Comparison of ENCODE assay signal across 17 cellular contexts in the genomic region with DNA sequence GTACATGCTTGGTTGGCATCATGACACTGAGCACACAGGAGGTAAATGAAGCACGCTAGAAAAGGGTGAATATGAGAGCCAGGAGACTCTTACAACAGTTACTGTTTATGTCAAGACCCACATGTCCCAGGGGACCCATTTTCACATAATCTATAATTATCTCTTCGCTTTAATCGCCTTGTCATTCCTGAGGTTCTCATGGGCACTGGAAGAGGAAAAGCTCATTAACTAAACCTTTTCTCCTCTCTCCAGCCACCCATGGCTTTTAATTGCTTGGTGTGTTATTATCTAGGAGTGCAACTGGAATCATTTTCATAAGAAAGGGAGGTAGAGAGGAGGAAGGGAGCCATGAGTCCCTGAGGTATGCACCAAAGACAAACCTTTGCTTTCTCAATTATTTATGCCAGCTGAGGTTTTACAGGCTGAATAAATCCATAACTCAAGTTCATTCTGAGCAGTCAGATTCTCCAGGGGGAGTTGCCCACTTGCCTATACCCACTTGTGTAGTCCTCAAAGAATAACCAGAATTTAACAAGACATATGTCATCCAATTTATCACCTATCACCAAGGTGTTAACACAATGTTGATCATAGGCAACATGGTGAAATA.
DNase-seq lines count a peak whose midpoint lies in the region; ATAC-seq and TF ChIP-seq lines count a peak whose summit lies in the region.
"Had no signal": no experiment of that assay in that cellular context is flagged by ENCODE, and none has a peak within 500 bp of the region (broad histone marks: within the 10 kb centered on the region; RNA-seq: fewer than 3 reads in every experiment).

No MANE protein-coding gene starts in this region.

- peaks cover 42% of the 10 kb centered on the region for H3K36me3 Mint-ChIP-seq in activated naive CD8-positive, alpha-beta T cell treated with anti-CD3 and anti-CD28 coated beads, Interleukin-2, amount 50 U/mL, for 24 hours (ENCODE audit: low read depth)
- peaks cover 59% of the 10 kb centered on the region for H3K36me3 Mint-ChIP-seq in activated naive CD8-positive, alpha-beta T cell treated with anti-CD3 and anti-CD28 coated beads for 36 hours
- H3K36me3 Mint-ChIP-seq in stimulated activated naive B cell treated with anti-CD40 and anti-IgM and Interleukin-4, amounts not matched to agents 10 μg/mL and 1 μg/mL and 100 μg/mL, for 72 hours = peaks cover 35 to 43% of the 10 kb centered on the region in 2 donors

- CTCF ChIA-PET in Panc1 (lab: Charles Lee) = no interaction called here

- no peaks in the 10 kb centered on the region for H3K4me1 ChIP-seq in Panc1 (ENCODE audit: control insufficient read depth, insufficient read depth, low read length)
- H3K4me1 ChIP-seq: colonic mucosa, upper lobe of right lung had no signal

- BruUV-seq in Panc1 (replicated peaks; lab: Mats Ljungman, UMichigan) = no TSS peak

- H3K27me3 ChIP-seq in Panc1 (ENCODE audit: control insufficient read depth, insufficient read depth, low read length) = no peaks in the 10 kb centered on the region
- H3K27me3 ChIP-seq: colonic mucosa, pancreas, upper lobe of right lung had no signal

- no peak for ATAC-seq in activated naive CD8-positive, alpha-beta T cell treated with anti-CD3 and anti-CD28 coated beads, Interleukin-2, amount 50 U/mL, for 24 hours
- ATAC-seq in Panc1 (no peak), GM18517 (IDR thresholded peaks at IDR 0.05; ENCODE audit: unreplicated experiment) (no peak), SK-N-SH treated with all-trans-retinoic acid at 6 μM for 48 hours (no peak)
- peak; percentile 60 to 64 for ATAC-seq in stimulated activated naive B cell treated with anti-CD40 and anti-IgM and Interleukin-4, amounts not matched to agents 10 μg/mL and 1 μg/mL and 100 μg/mL, for 72 hours (replicated peaks)
- ATAC-seq: HCT116, pancreas, upper lobe of right lung had no signal

- no peak overlapping the region for H3K4me3 ChIP-seq in Panc1 (ENCODE audit: low read depth in 2 of 2, low read length in 2 of 2)
- H3K4me3 ChIP-seq: colonic mucosa, lung, pancreas, upper lobe of right lung had no signal

- in situ Hi-C loops in Panc1 (cut with HindIII; ENCODE audit: low pct_unique_long_range_greater_than_20kb, low sequenced_read_pairs) = no loop called here

- POLR2A ChIA-PET in Panc1 (lab: Charles Lee) = no interaction called here

- no peak overlapping the region for H3K27ac ChIP-seq in Panc1 (ENCODE audit: low read length)
- H3K27ac ChIP-seq: colonic mucosa, pancreas, upper lobe of right lung had no signal

- H3K4me1 Mint-ChIP-seq in activated naive CD8-positive, alpha-beta T cell treated with anti-CD3 and anti-CD28 coated beads, Interleukin-2, amount 50 U/mL, for 24 hours = peaks cover 5% of the 10 kb centered on the region
- H3K4me1 Mint-ChIP-seq in activated naive CD8-positive, alpha-beta T cell treated with anti-CD3 and anti-CD28 coated beads for 36 hours = peaks cover 10% of the 10 kb centered on the region
- peaks cover 17 to 19% of the 10 kb centered on the region in 2 donors for H3K4me1 Mint-ChIP-seq in stimulated activated naive B cell treated with anti-CD40 and anti-IgM and Interleukin-4, amounts not matched to agents 10 μg/mL and 1 μg/mL and 100 μg/mL, for 72 hours

- no peak for DNase-seq in activated naive CD8-positive, alpha-beta T cell treated with anti-CD3 and anti-CD28 coated beads, Interleukin-2, amount 50 U/mL, for 24 hours
- no peak for DNase-seq in activated naive CD8-positive, alpha-beta T cell treated with anti-CD3 and anti-CD28 coated beads for 36 hours
- DNase-seq in NCI-H2081 (lab: John Stamatoyannopoulos, UW) = peak; percentile 79 to 86
- DNase-seq in Panc1 (ENCODE audit: low read depth, low spot score) = no peak
- no peak for DNase-seq in stimulated activated naive B cell treated with anti-CD40 and anti-IgM and Interleukin-4, amounts not matched to agents 10 μg/mL and 1 μg/mL and 100 μg/mL, for 72 hours
- no peak for DNase-seq in activated CD4-positive, CD25-positive, alpha-beta regulatory T cell (lab: John Stamatoyannopoulos, UW)
- DNase-seq: 8988T; activated CD8-positive, alpha-beta memory T cell treated with anti-CD3 and anti-CD28 coated beads, Interleukin-2, amount 50 U/mL, for 4 hours; colonic mucosa; NCI-H510A treated with DMSO at 0.1 percent for 48 hours; pancreas; SHP77; upper lobe of right lung had no signal

- H3K9me3 Mint-ChIP-seq in activated naive CD8-positive, alpha-beta T cell treated with anti-CD3 and anti-CD28 coated beads, Interleukin-2, amount 50 U/mL, for 24 hours = peaks cover 15% of the 10 kb centered on the region
- H3K9me3 Mint-ChIP-seq in activated naive CD8-positive, alpha-beta T cell treated with anti-CD3 and anti-CD28 coated beads for 36 hours = peaks cover 15% of the 10 kb centered on the region
- peaks cover 8 to 9% of the 10 kb centered on the region in 2 donors for H3K9me3 Mint-ChIP-seq in stimulated activated naive B cell treated with anti-CD40 and anti-IgM and Interleukin-4, amounts not matched to agents 10 μg/mL and 1 μg/mL and 100 μg/mL, for 72 hours

- no peak overlapping the region for H3K4me3 Mint-ChIP-seq in activated naive CD8-positive, alpha-beta T cell treated with anti-CD3 and anti-CD28 coated beads, Interleukin-2, amount 50 U/mL, for 24 hours
- H3K4me3 Mint-ChIP-seq in activated naive CD8-positive, alpha-beta T cell treated with anti-CD3 and anti-CD28 coated beads for 36 hours = no peak overlapping the region
- H3K4me3 Mint-ChIP-seq in stimulated activated naive B cell treated with anti-CD40 and anti-IgM and Interleukin-4, amounts not matched to agents 10 μg/mL and 1 μg/mL and 100 μg/mL, for 72 hours = no peak overlapping the region

- no peaks in the 10 kb centered on the region for H3K9me3 ChIP-seq in Panc1 (ENCODE audit: control insufficient read depth, insufficient read depth, low read depth, low read length)
- H3K9me3 ChIP-seq: colonic mucosa, pancreas, upper lobe of right lung had no signal

- H3K27me3 Mint-ChIP-seq in activated naive CD8-positive, alpha-beta T cell treated with anti-CD3 and anti-CD28 coated beads, Interleukin-2, amount 50 U/mL, for 24 hours = no peaks in the 10 kb centered on the region
- no peaks in the 10 kb centered on the region for H3K27me3 Mint-ChIP-seq in activated naive CD8-positive, alpha-beta T cell treated with anti-CD3 and anti-CD28 coated beads for 36 hours
- no peaks in the 10 kb centered on the region for H3K27me3 Mint-ChIP-seq in stimulated activated naive B cell treated with anti-CD40 and anti-IgM and Interleukin-4, amounts not matched to agents 10 μg/mL and 1 μg/mL and 100 μg/mL, for 72 hours

- intact Hi-C loops in Panc1 (cut with micrococcal nuclease; ENCODE audit: unreplicated experiment) = no loop called here

- peak overlapping the region; percentile 55 for H3K27ac Mint-ChIP-seq in activated naive CD8-positive, alpha-beta T cell treated with anti-CD3 and anti-CD28 coated beads, Interleukin-2, amount 50 U/mL, for 24 hours
- H3K27ac Mint-ChIP-seq in activated naive CD8-positive, alpha-beta T cell treated with anti-CD3 and anti-CD28 coated beads for 36 hours = no peak overlapping the region
- no peak overlapping the region for H3K27ac Mint-ChIP-seq in stimulated activated naive B cell treated with anti-CD40 and anti-IgM and Interleukin-4, amounts not matched to agents 10 μg/mL and 1 μg/mL and 100 μg/mL, for 72 hours

- no peaks in the 10 kb centered on the region for H3K36me3 ChIP-seq in Panc1 (ENCODE audit: control insufficient read depth, insufficient read depth, low read length)
- H3K36me3 ChIP-seq: colonic mucosa, pancreas, upper lobe of right lung had no signal

- TF ChIP-seq CTCF in Panc1 (IDR thresholded peaks at IDR 0.05) = peak; percentile 3; the same call in 1 of the 2 replicates

TF ChIP-seq in SK-N-SH treated with all-trans-retinoic acid at 6 μM for 48 hours, 23 proteins besides CTCF, POLR2A, EP300 and RAD21:
- TF ChIP-seq CSDC2 (CRISPR knock-in tag; IDR thresholded peaks at IDR 0.05) = no peak
TF ChIP-seq in SK-N-SH treated with all-trans-retinoic acid at 6 μM for 48 hours: peak in this region for 0.

Comparison
In these comparisons a context has a peak if more than half of its experiments do, and no peak if none do; other contexts are left out.
1. ATAC-seq: peak in stimulated activated naive B cell treated with anti-CD40 and anti-IgM and Interleukin-4, amounts not matched to agents 10 μg/mL and 1 μg/mL and 100 μg/mL, for 72 hours (2 of 2); none in activated naive CD8-positive, alpha-beta T cell treated with anti-CD3 and anti-CD28 coated beads, Interleukin-2, amount 50 U/mL, for 24 hours (single experiment), Panc1 (single experiment), GM18517 (single experiment) and SK-N-SH treated with all-trans-retinoic acid at 6 μM for 48 hours (single experiment).
2. DNase-seq: peak in NCI-H2081 (2 of 2); none in activated naive CD8-positive, alpha-beta T cell treated with anti-CD3 and anti-CD28 coated beads, Interleukin-2, amount 50 U/mL, for 24 hours (single experiment), activated naive CD8-positive, alpha-beta T cell treated with anti-CD3 and anti-CD28 coated beads for 36 hours (single experiment), Panc1 (single experiment), stimulated activated naive B cell treated with anti-CD40 and anti-IgM and Interleukin-4, amounts not matched to agents 10 μg/mL and 1 μg/mL and 100 μg/mL, for 72 hours (single experiment) and activated CD4-positive, CD25-positive, alpha-beta regulatory T cell (0 of 4).